8 cellular contexts compared by ENCODE assay signal in the genomic region with DNA sequence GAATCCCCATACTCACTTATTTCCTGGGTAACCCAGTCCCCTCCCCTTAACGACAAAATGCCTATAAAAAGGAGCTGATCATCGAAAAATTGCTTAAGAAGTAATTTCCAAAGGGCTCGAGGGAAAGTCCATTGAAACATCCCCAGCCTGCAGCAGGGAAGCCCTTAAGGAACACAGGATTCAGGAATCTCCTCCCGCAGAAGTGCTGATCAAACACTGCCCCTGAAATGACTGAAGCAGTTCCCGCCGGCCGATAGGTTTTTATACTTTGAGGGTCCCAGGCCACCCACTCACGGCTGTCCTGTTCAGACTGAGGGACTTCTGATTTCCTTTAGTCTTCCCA. TPM values are rescaled to one million over a fixed set of nuclear protein-coding genes. Genes with fewer than 3 reads are reported as not detected.
A peak's percentile ranks its signal among the peaks of the same experiment; 100 is the strongest.
DNase-seq lines count a peak whose midpoint lies in the region; ATAC-seq and TF ChIP-seq lines count a peak whose summit lies in the region.

No MANE protein-coding gene starts in this region.

- peak overlapping the region; percentile 99 for H3K4me3 Mint-ChIP-seq in GM23338
- peak overlapping the region; percentile 97 for H3K4me3 Mint-ChIP-seq in T-helper 2 cell treated with Interferon-gamma antibody and Interleukin-4, amounts not matched to agents 5 μg/mL and 100 μg/mL, for 36 hours

- no peaks in the 10 kb centered on the region for H3K9me2 ChIP-seq in GM23338 (ENCODE audit: insufficient read depth)

- H4K20me1 ChIP-seq in GM23338 (replicated peaks; ENCODE audit: insufficient read depth), result no peaks in the 10 kb centered on the region; the same call in none of the 2 replicates

- peaks cover 6% of the 10 kb centered on the region; the same call in 2 of the 3 replicates for H3K36me3 Mint-ChIP-seq in GM23338 (ENCODE audit: low read depth)
- peaks cover 11% of the 10 kb centered on the region for H3K36me3 Mint-ChIP-seq in T-helper 2 cell treated with Interferon-gamma antibody and Interleukin-4, amounts not matched to agents 5 μg/mL and 100 μg/mL, for 36 hours (ENCODE audit: low read depth)

- DNase-seq in GM23338 (ENCODE audit: low spot score) (no peak), left cardiac atrium (no peak), globus pallidus (ENCODE audit: low spot score) (no peak), putamen (ENCODE audit: low spot score) (no peak)
- DNase-seq in T-helper 2 cell treated with Interferon-gamma antibody and Interleukin-4, amounts not matched to agents 5 μg/mL and 100 μg/mL, for 36 hours (ENCODE audit: low spot score), result no peak

- peaks cover 12% of the 10 kb centered on the region for H3K4me1 ChIP-seq in GM23338 (ENCODE audit: insufficient read depth)

- no peaks in the 10 kb centered on the region for H3K9me3 Mint-ChIP-seq in GM23338
- no peaks in the 10 kb centered on the region for H3K9me3 Mint-ChIP-seq in T-helper 2 cell treated with Interferon-gamma antibody and Interleukin-4, amounts not matched to agents 5 μg/mL and 100 μg/mL, for 36 hours

- ATAC-seq in GM23338 (peak; percentile 32), left cardiac atrium (peak; percentile 2 to 7), GM21360 (IDR thresholded peaks at IDR 0.05; ENCODE audit: unreplicated experiment) (no peak), GM21825 (IDR thresholded peaks at IDR 0.05; ENCODE audit: unreplicated experiment) (no peak)

- H3K4me2 ChIP-seq in GM23338, result peak overlapping the region; percentile 100

- H2AFZ ChIP-seq in GM23338, result peak overlapping the region; percentile 95

- no peaks in the 10 kb centered on the region for H3K27me3 ChIP-seq in GM23338 (ENCODE audit: insufficient read depth)

- TF ChIP-seq CTCF in GM23338 (conservative IDR thresholded peaks at IDR 0.05; ENCODE audit: low read depth in 2 of 2), result no peak

- peak overlapping the region; percentile 61 for H3K27ac ChIP-seq in GM23338 (ENCODE audit: low read depth)
- peak overlapping the region in 20 of 21 experiments; percentile 80 to 93 (median 91) for H3K27ac ChIP-seq in skin epidermis

- H3K27me3 Mint-ChIP-seq in GM23338 (ENCODE audit: insufficient read depth, low read depth, poor library complexity), result peaks cover 11% of the 10 kb centered on the region
- H3K27me3 Mint-ChIP-seq in T-helper 2 cell treated with Interferon-gamma antibody and Interleukin-4, amounts not matched to agents 5 μg/mL and 100 μg/mL, for 36 hours (ENCODE audit: low read depth), result no peaks in the 10 kb centered on the region

- H3K4me3 ChIP-seq in GM23338 (peak overlapping the region; percentile 95), skin epidermis (peak overlapping the region; percentile 55 to 91 (median 69))

- intact Hi-C loops in left cardiac atrium (cut with DNase I), result no loop called here

- H3F3A ChIP-seq in GM23338 (replicated peaks; ENCODE audit: low read depth), result 0 out of 2 replicates have a peak, but pooled peaks cover 5% of the 10 kb centered on the region

- H3K36me3 ChIP-seq in GM23338 (ENCODE audit: insufficient read depth), result no peaks in the 10 kb centered on the region

- H3K4me1 Mint-ChIP-seq in GM23338, result peaks cover 26% of the 10 kb centered on the region
- H3K4me1 Mint-ChIP-seq in T-helper 2 cell treated with Interferon-gamma antibody and Interleukin-4, amounts not matched to agents 5 μg/mL and 100 μg/mL, for 36 hours (ENCODE audit: low read depth), result peaks cover 31% of the 10 kb centered on the region

- peaks cover 40% of the 10 kb centered on the region for H3K79me2 ChIP-seq in GM23338 (replicated peaks; ENCODE audit: insufficient read depth)

- peak overlapping the region; percentile 100 for H3K27ac Mint-ChIP-seq in GM23338
- peak overlapping the region; percentile 93 for H3K27ac Mint-ChIP-seq in T-helper 2 cell treated with Interferon-gamma antibody and Interleukin-4, amounts not matched to agents 5 μg/mL and 100 μg/mL, for 36 hours

TF ChIP-seq in GM23338, 12 proteins besides CTCF, POLR2A, EP300 and RAD21 (continues in another document):
- TF ChIP-seq STAT1 (IDR thresholded peaks at IDR 0.05; ENCODE audit: unreplicated experiment) (no peak), ZNF114 (CRISPR knock-in tag; IDR thresholded peaks at IDR 0.05) (no peak), EZH2phosphoT487 (IDR thresholded peaks at IDR 0.05; ENCODE audit: unreplicated experiment) (no peak), ZNF331 (CRISPR knock-in tag; IDR thresholded peaks at IDR 0.05; ENCODE audit: low read depth) (no peak), EZH2 (IDR thresholded peaks at IDR 0.05; ENCODE audit: low read depth, unreplicated experiment) (no peak), POLR2AphosphoS5 (IDR thresholded peaks at IDR 0.05; ENCODE audit: low read depth) (no peak), JUNB (IDR thresholded peaks at IDR 0.05; ENCODE audit: unreplicated experiment) (no peak)
- TF ChIP-seq, protein P1, sequence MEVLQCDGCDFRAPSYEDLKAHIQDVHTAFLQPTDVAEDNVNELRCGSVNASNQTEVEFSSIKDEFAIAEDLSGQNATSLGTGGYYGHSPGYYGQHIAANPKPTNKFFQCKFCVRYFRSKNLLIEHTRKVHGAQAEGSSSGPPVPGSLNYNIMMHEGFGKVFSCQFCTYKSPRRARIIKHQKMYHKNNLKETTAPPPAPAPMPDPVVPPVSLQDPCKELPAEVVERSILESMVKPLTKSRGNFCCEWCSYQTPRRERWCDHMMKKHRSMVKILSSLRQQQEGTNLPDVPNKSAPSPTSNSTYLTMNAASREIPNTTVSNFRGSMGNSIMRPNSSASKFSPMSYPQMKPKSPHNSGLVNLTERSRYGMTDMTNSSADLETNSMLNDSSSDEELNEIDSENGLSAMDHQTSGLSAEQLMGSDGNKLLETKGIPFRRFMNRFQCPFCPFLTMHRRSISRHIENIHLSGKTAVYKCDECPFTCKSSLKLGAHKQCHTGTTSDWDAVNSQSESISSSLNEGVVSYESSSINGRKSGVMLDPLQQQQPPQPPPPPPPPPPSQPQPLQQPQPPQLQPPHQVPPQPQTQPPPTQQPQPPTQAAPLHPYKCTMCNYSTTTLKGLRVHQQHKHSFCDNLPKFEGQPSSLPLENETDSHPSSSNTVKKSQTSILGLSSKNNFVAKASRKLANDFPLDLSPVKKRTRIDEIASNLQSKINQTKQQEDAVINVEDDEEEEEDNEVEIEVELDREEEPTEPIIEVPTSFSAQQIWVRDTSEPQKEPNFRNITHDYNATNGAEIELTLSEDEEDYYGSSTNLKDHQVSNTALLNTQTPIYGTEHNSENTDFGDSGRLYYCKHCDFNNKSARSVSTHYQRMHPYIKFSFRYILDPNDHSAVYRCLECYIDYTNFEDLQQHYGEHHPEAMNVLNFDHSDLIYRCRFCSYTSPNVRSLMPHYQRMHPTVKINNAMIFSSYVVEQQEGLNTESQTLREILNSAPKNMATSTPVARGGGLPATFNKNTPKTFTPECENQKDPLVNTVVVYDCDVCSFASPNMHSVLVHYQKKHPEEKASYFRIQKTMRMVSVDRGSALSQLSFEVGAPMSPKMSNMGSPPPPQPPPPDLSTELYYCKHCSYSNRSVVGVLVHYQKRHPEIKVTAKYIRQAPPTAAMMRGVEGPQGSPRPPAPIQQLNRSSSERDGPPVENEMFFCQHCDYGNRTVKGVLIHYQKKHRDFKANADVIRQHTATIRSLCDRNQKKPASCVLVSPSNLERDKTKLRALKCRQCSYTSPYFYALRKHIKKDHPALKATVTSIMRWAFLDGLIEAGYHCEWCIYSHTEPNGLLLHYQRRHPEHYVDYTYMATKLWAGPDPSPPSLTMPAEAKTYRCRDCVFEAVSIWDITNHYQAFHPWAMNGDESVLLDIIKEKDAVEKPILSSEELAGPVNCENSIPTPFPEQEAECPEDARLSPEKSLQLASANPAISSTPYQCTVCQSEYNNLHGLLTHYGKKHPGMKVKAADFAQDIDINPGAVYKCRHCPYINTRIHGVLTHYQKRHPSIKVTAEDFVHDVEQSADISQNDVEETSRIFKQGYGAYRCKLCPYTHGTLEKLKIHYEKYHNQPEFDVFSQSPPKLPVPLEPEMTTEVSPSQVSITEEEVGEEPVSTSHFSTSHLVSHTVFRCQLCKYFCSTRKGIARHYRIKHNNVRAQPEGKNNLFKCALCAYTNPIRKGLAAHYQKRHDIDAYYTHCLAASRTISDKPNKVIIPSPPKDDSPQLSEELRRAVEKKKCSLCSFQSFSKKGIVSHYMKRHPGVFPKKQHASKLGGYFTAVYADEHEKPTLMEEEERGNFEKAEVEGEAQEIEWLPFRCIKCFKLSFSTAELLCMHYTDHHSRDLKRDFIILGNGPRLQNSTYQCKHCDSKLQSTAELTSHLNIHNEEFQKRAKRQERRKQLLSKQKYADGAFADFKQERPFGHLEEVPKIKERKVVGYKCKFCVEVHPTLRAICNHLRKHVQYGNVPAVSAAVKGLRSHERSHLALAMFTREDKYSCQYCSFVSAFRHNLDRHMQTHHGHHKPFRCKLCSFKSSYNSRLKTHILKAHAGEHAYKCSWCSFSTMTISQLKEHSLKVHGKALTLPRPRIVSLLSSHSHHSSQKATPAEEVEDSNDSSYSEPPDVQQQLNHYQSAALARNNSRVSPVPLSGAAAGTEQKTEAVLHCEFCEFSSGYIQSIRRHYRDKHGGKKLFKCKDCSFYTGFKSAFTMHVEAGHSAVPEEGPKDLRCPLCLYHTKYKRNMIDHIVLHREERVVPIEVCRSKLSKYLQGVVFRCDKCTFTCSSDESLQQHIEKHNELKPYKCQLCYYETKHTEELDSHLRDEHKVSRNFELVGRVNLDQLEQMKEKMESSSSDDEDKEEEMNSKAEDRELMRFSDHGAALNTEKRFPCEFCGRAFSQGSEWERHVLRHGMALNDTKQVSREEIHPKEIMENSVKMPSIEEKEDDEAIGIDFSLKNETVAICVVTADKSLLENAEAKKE (CRISPR knock-in tag; IDR thresholded peaks at IDR 0.05), result no peak

RNA-seq across cellular contexts. Expression of a gene that starts 0.6 kb away (rescaled TPM):
- total RNA-seq in GM23338 (2014; rRNA removed; shearing (Covaris generic)), result 5.8 and 6.3 TPM in 2 replicates
- 2.2 and 2.9 TPM in 2 replicates for polyA plus RNA-seq in GM23338 (2016; fragmentation: Nextera tagmentation; extraction: Ambion mirVana)
- 1 to 10 TPM; 6.2 to 6.6 TPM for total RNA-seq in left cardiac atrium

RNA-seq across cellular contexts. Expression of a gene that starts 26.6 kb away (rescaled TPM):
- total RNA-seq in GM23338 (2014; rRNA removed; shearing (Covaris generic)), result 28.9 and 34.1 TPM in 2 replicates
- polyA plus RNA-seq in GM23338 (2016; fragmentation: Nextera tagmentation; extraction: Ambion mirVana), result 16.3 and 18.9 TPM in 2 replicates
- 10 to 100 TPM; 12.1 to 16.1 TPM for total RNA-seq in left cardiac atrium

RNA-seq across cellular contexts. Expression of a gene that starts 27.6 kb away (rescaled TPM):
- total RNA-seq in GM23338 (2014; rRNA removed; shearing (Covaris generic)), result 1,947 and 2,596 TPM in 2 replicates
- polyA plus RNA-seq in GM23338 (2016; fragmentation: Nextera tagmentation; extraction: Ambion mirVana), result 2,121 and 2,369 TPM in 2 replicates
- 100 to 1,000 TPM; 691 to 730 TPM for total RNA-seq in left cardiac atrium

RNA-seq across cellular contexts. Expression of a gene that starts 27.7 kb away (rescaled TPM):
- 16.9 and 21.9 TPM in 2 replicates for total RNA-seq in GM23338 (2014; rRNA removed; shearing (Covaris generic))
- 12.8 and 16.1 TPM in 2 replicates for polyA plus RNA-seq in GM23338 (2016; fragmentation: Nextera tagmentation; extraction: Ambion mirVana)
- total RNA-seq in left cardiac atrium, result 10 to 100 TPM; 17.2 to 22.6 TPM

Comparison
In these comparisons a context has a peak if more than half of its experiments do, and no peak if none do; other contexts are left out.
1. ATAC-seq: peak in GM23338 (single experiment) and left cardiac atrium (2 of 2); none in GM21360 (single experiment) and GM21825 (single experiment).